Comparison of ENCODE assay signal across 8 cellular contexts in the genomic region with DNA sequence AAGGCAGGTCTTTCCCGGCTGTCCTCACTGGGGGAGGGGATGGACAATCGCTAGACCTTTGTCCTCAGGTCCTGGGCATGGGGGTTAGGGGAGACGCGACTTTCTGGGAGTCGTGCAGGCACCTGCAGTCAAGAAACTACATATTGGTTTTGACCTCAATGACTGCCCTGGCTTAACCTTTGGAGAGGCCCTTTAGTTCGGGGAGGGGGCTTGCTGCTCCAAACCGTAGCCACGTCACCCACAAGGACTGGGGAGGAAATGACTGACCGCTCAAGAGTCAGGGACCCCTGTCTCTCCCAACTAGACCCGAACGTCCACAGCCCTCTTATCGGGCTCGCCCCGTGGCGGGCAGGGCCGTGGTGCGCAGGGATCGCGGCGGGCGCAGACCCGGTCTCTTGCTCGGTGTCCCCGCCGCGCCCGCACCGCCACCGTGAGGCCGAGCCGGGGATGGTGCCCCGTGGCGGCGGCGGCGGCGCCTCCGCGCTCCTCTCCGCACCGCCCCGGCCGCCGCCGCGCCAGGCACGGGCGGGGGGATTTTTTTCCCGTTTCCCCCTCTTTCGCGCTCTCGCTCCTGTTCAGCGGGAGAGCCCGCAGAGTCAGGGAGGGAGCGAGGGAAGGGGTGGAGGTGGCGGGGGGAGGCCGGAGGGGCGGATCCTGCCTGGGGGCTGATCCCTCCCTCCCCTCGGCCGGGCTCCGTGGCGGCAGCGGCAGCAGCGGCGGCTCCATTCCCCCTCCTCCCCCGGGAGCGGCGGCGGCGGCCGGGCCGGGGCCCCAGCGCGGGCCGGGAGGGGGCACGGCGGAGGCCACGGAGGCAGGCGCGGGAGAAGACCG. TPM values are rescaled to one million over a fixed set of nuclear protein-coding genes. Genes with fewer than 3 reads are reported as not detected.
A peak's percentile ranks its signal among the peaks of the same experiment; 100 is the strongest.
DNase-seq lines count a peak whose midpoint lies in the region; ATAC-seq, FAIRE-seq and TF ChIP-seq lines count a peak whose summit lies in the region.

TSS of gene BRPF3 (plus strand) at position 696 of the 831 bp plus-strand sequence. CDS start 3,579 bp downstream, outside the sequence.

- peak; percentile 89 for FAIRE-seq in GM12892 (lab: Jason Lieb, UNC)

- peak within 1 kb of the TSS; percentile 92 for H3K9ac ChIP-seq in iPS-15b (ENCODE audit: low read depth, low read length)

- peaks cover 13% of the 10 kb centered on the region for H3K36me3 ChIP-seq in iPS-15b (ENCODE audit: control insufficient read depth, insufficient read depth, low read length)

- peak within 1 kb of the TSS; percentile 87 to 98 (median 98) for H3K27ac Mint-ChIP-seq in brain

- peak within 1 kb of the TSS; percentile 89 for H3K4me3 ChIP-seq in iPS-15b (ENCODE audit: low read depth, low read length)
- peak within 1 kb of the TSS; percentile 66 for H3K4me3 ChIP-seq in skeletal muscle cell (ENCODE audit: low read depth, low read length)

- DNase-seq in GM12892 (ENCODE audit: insufficient read length): peak; percentile 71
- peak; percentile 77 to 79 for DNase-seq in NCI-H2081 (lab: John Stamatoyannopoulos, UW)
- peak; percentile 82 for DNase-seq in UCSD-AML1 (lab: John Stamatoyannopoulos, UW; ENCODE audit: unreplicated experiment)
- DNase-seq in skeletal muscle cell (ENCODE audit: low read depth): peak; percentile 18

- H3K9me3 ChIP-seq in iPS-15b (ENCODE audit: control insufficient read depth, insufficient read depth, low read length): no peaks in the 10 kb centered on the region

- H3K4me3 Mint-ChIP-seq in brain: peak within 1 kb of the TSS; percentile 89 to 94 (median 91)

- H3K4me1 ChIP-seq in iPS-15b (ENCODE audit: control insufficient read depth, insufficient read depth, low read length): peaks cover 6% of the 10 kb centered on the region

- H3K27me3 Mint-ChIP-seq in brain: peaks cover 8% of the 10 kb centered on the region

- H3K4me1 Mint-ChIP-seq in brain: peaks cover 37% of the 10 kb centered on the region

- TF ChIP-seq POLR2A in GM12892 (IDR thresholded peaks at IDR 0.05; ENCODE audit: low read depth, low read length): no peak; the same call in 1 of the 2 replicates

- ATAC-seq in HG02884 (IDR thresholded peaks at IDR 0.05; ENCODE audit: unreplicated experiment) (peak; percentile 45), HG03469 (IDR thresholded peaks at IDR 0.05; ENCODE audit: unreplicated experiment) (no peak)

- H3K36me3 Mint-ChIP-seq in brain: peaks cover 41% of the 10 kb centered on the region

- peaks cover 0 to 15% (median 7%) of the 10 kb centered on the region in 5 experiments for H3K9me3 Mint-ChIP-seq in brain

- no peaks in the 10 kb centered on the region for H3K27me3 ChIP-seq in iPS-15b (ENCODE audit: control insufficient read depth, insufficient read depth, low read length)

- peak in 1 of 2 experiments; percentile 57 for TF ChIP-seq CTCF in brain (conservative IDR thresholded peaks at IDR 0.05)

RNA-seq across cellular contexts. Expression of gene BRPF3, which starts in this region (rescaled TPM):
- 6.4 TPM for polyA plus RNA-seq in GM12892 (2012; ENCODE audit: missing spikeins)
- 64.3 TPM for polyA plus RNA-seq in brain (ENCODE audit: insufficient read depth, low read depth, low replicate concordance)

Comparison
In these comparisons a context has a peak if more than half of its experiments do, and no peak if none do; other contexts are left out.
1. DNase-seq: peak in every context shown above with its lines; median percentile 82 in UCSD-AML1; 78 in NCI-H2081; 71 in GM12892; 18 in skeletal muscle cell.